In genomic region chr15:69462030-69462492, GRCh38 we compare ENCODE assay signal across 8 cellular contexts. TPM values are rescaled to one million over a fixed set of nuclear protein-coding genes. Genes with fewer than 3 reads are reported as not detected.
DNase-seq lines count a peak whose midpoint lies in the region; ATAC-seq and TF ChIP-seq lines count a peak whose summit lies in the region.

No MANE protein-coding gene starts in this region.

- intact Hi-C loops in mucosa of descending colon (cut with DNase I, micrococcal nuclease) = no loop called here

- no peaks in the 10 kb centered on the region for H3K36me3 Mint-ChIP-seq in chondrocyte (ENCODE audit: low read depth)

- peak overlapping the region; percentile 95 for H3K4me2 ChIP-seq in KMS-11

- H3K9me3 ChIP-seq in mucosa of descending colon = no peaks in the 10 kb centered on the region

- H4K20me1 ChIP-seq in KMS-11 (ENCODE audit: insufficient read depth) = no peaks in the 10 kb centered on the region

- DNase-seq in GM06990 (ENCODE audit: extremely low read depth, insufficient read length) (no peak), chondrocyte (ENCODE audit: low spot score) (no peak), mucosa of descending colon (peak; percentile 58 to 74 (median 65)), GM10266 (ENCODE audit: extremely low spot score) (no peak)
- DNase-seq in activated CD4-positive, alpha-beta T cell treated with anti-CD3 and anti-CD28 coated beads, Interleukin-2, amount 50 U/mL, for 4 hours = no peak

- H3K27me3 Mint-ChIP-seq in chondrocyte (ENCODE audit: low read depth) = no peaks in the 10 kb centered on the region

- H3K4me1 ChIP-seq in KMS-11 (ENCODE audit: low read depth, poor library complexity, severe bottlenecking) (peaks cover 20% of the 10 kb centered on the region), mucosa of descending colon (ENCODE audit: low read depth) (peaks cover 13% of the 10 kb centered on the region)

- TF ChIP-seq CTCF in GM06990 (IDR thresholded peaks at IDR 0.05; ENCODE audit: insufficient read depth, low read length, poor library complexity, severe bottlenecking) (no peak), KMS-11 (conservative IDR thresholded peaks at IDR 0.05; ENCODE audit: low read depth, low read length) (no peak), chondrocyte (IDR thresholded peaks at IDR 0.05) (no peak), mucosa of descending colon (IDR thresholded peaks at IDR 0.05) (no peak), GM10266 (IDR thresholded peaks at IDR 0.05; ENCODE audit: control insufficient read depth, insufficient read depth, low read depth, missing control alignments) (no peak)

- H3K4me1 Mint-ChIP-seq in chondrocyte (ENCODE audit: low read depth) = peaks cover 32% of the 10 kb centered on the region

- peak; percentile 26 for ATAC-seq in mucosa of descending colon
- no peak for ATAC-seq in HG03460 (IDR thresholded peaks at IDR 0.05; ENCODE audit: unreplicated experiment)
- no peak for ATAC-seq in HG02973 (IDR thresholded peaks at IDR 0.05; ENCODE audit: unreplicated experiment)

- H3K79me2 ChIP-seq in KMS-11 (ENCODE audit: insufficient read depth, low read depth) = no peaks in the 10 kb centered on the region

- H3K36me3 ChIP-seq in GM06990 (ENCODE audit: control insufficient read depth, insufficient read depth, low read length) = no peaks in the 10 kb centered on the region; the same call in 1 of the 2 replicates
- H3K36me3 ChIP-seq in KMS-11 (ENCODE audit: insufficient read depth) = no peaks in the 10 kb centered on the region
- peaks cover 3% of the 10 kb centered on the region for H3K36me3 ChIP-seq in mucosa of descending colon (ENCODE audit: low read depth)

- peak overlapping the region; percentile 38 for H3K4me3 ChIP-seq in GM06990 (replicated peaks; ENCODE audit: low read depth, low read length)
- H3K4me3 ChIP-seq in KMS-11 (IDR thresholded peaks at IDR 0.05; ENCODE audit: insufficient read depth, low read depth, low read length) = no peak overlapping the region
- H3K4me3 ChIP-seq in mucosa of descending colon = peak overlapping the region; percentile 19

- no peaks in the 10 kb centered on the region for H3K9me3 Mint-ChIP-seq in chondrocyte (ENCODE audit: low read depth)

- no peak overlapping the region for H3K27ac ChIP-seq in KMS-11

- H3K4me3 Mint-ChIP-seq in chondrocyte (ENCODE audit: unreplicated experiment) = peak overlapping the region; percentile 78

- H2AFZ ChIP-seq in KMS-11 (ENCODE audit: low read depth) = peak overlapping the region; percentile 92

- peak overlapping the region; percentile 17 for H3K27ac Mint-ChIP-seq in chondrocyte (ENCODE audit: unreplicated experiment)

- H3K9ac ChIP-seq in KMS-11 = no peak overlapping the region; the same call in 1 of the 2 replicates

- H3K27me3 ChIP-seq in GM06990 (replicated peaks; ENCODE audit: control insufficient read depth, insufficient read depth, low read length) (no peaks in the 10 kb centered on the region), KMS-11 (ENCODE audit: insufficient read depth, low read depth) (no peaks in the 10 kb centered on the region)

RNA-seq across cellular contexts. Expression of gene RPLP1, which starts 9.4 kb away (rescaled TPM):
- total RNA-seq in chondrocyte (1,418 to 1,674 TPM (median 1,473 TPM) in 3 replicates), mucosa of descending colon (1,000 to 10,000 TPM; 1,139 to 1,221 (median 1,218) TPM)

RNA-seq across cellular contexts. Expression of gene KIF23, which starts 47.9 kb away (rescaled TPM):
- total RNA-seq in chondrocyte (13.5 to 20.4 TPM (median 14.8 TPM) in 3 replicates), mucosa of descending colon (10 to 100 TPM in 1 of 3 donors, 1 to 10 TPM in 2; 3.1 to 11.2 (median 4.4) TPM)

Comparison
In these comparisons a context has a peak if more than half of its experiments do, and no peak if none do; other contexts are left out.
1. DNase-seq: peak in mucosa of descending colon (3 of 3); none in GM06990 (single experiment), chondrocyte (single experiment), GM10266 (single experiment) and activated CD4-positive, alpha-beta T cell treated with anti-CD3 and anti-CD28 coated beads, Interleukin-2, amount 50 U/mL, for 4 hours (0 of 2).